In the genomic region with DNA sequence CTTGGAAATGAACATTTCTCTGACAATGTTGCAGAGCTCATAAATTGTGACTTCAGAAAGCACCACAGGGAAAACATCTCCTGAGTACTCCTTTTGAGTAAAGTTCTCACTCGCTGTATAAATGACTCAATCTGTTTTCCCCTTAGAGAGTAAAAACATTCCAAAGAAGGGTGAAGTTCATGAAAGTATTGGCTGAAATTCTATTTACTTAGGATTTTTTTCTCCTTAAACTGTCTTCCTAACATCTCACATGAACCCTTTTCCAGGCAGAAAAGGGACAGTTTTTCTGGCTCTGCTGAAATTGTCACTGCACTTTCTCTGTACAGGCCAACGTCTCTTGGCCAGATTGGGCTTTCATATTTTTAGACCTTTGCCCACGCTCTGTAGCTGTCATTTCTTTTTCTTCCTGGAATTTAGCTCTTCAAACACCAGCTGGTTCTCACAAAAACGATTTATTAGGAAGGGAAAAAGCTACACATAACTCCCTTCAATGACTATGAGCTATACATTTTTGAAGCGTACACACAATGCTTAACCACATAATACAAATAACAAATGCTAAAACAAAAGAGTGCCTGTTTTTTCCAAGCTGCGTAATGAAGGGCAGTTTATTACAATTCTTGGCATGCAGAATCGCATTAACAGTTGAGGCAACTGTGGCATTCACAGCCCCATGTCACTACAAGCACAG, we compare ENCODE assay signal across 11 cellular contexts.
DNase-seq lines count a peak whose midpoint lies in the region; ATAC-seq lines count a peak whose summit lies in the region.
"Had no signal": no experiment of that assay in that cellular context is flagged by ENCODE, and none has a peak within 500 bp of the region (broad histone marks: within the 10 kb centered on the region; RNA-seq: fewer than 3 reads in every experiment).

No MANE protein-coding gene starts in this region.

- H3K27me3 ChIP-seq in stomach smooth muscle (ENCODE audit: control insufficient read depth in 1 of 2, insufficient read depth in 2 of 2, low read length in 2 of 2): no peaks in the 10 kb centered on the region

- peak overlapping the region; percentile 24 for H3K27ac ChIP-seq in stomach smooth muscle (ENCODE audit: low read length)

- H3K4me1 ChIP-seq in stomach smooth muscle (ENCODE audit: control insufficient read depth, insufficient read depth, low read length): peaks cover 10% of the 10 kb centered on the region

- H3K36me3 ChIP-seq in stomach smooth muscle (ENCODE audit: control insufficient read depth in 2 of 2, insufficient read depth in 2 of 2, low read length in 2 of 2): no peaks in the 10 kb centered on the region

- no peak for ATAC-seq in HG02840 (IDR thresholded peaks at IDR 0.05; ENCODE audit: low FRiP score, unreplicated experiment)
- no peak for ATAC-seq in GM21367 (IDR thresholded peaks at IDR 0.05; ENCODE audit: unreplicated experiment)

- H3K9me3 ChIP-seq in stomach smooth muscle (ENCODE audit: control insufficient read depth in 2 of 2, low read length in 2 of 2): no peaks in the 10 kb centered on the region

- H3K9ac ChIP-seq in stomach smooth muscle (ENCODE audit: low read length in 2 of 2): no peak overlapping the region

- DNase-seq in HCEC 1CT (peak; percentile 54), dedifferentiated amniotic fluid mesenchymal stem cell (ENCODE audit: extremely low spot score) (peak; percentile 68), medulla oblongata (ENCODE audit: extremely low spot score) (peak; percentile 56), NCI-H524 treated with DMSO at 0.1 percent for 48 hours (lab: John Stamatoyannopoulos, UW) (no peak)
- no peak for DNase-seq in stimulated activated CD4-positive, alpha-beta T cell treated with anti-CD3 and anti-CD28 coated beads, Interleukin-12 subunit alpha, Interleukin-12 subunit beta, amount 100 ng/mL, for 4 hours
- DNase-seq: activated CD4-positive, alpha-beta T cell treated with anti-CD3 and anti-CD28 coated beads, Interleukin-2, amount 50 U/mL, for 48 hours; COR-L47; NCI-H1436 had no signal

- H3K4me3 ChIP-seq in stomach smooth muscle (ENCODE audit: low read length in 2 of 2): peak overlapping the region in 1 of 2 donors; percentile 3

Comparison
In these comparisons a context has a peak if more than half of its experiments do, and no peak if none do; other contexts are left out.
1. DNase-seq: peak in HCEC 1CT (single experiment), dedifferentiated amniotic fluid mesenchymal stem cell (single experiment) and medulla oblongata (single experiment); none in NCI-H524 treated with DMSO at 0.1 percent for 48 hours (single experiment) and stimulated activated CD4-positive, alpha-beta T cell treated with anti-CD3 and anti-CD28 coated beads, Interleukin-12 subunit alpha, Interleukin-12 subunit beta, amount 100 ng/mL, for 4 hours (single experiment).